Comparison of ENCODE assay signal across 28 cellular contexts in genomic region chr2:160442603-160443002, GRCh38.
"Had no signal": no experiment of that assay in that cellular context is flagged by ENCODE, and none has a peak within 500 bp of the region (broad histone marks: within the 10 kb centered on the region; RNA-seq: fewer than 3 reads in every experiment).

No MANE protein-coding gene starts in this region.

- ATAC-seq: heart right ventricle; mucosa of descending colon; naive thymus-derived CD8-positive, alpha-beta T cell; pancreas; psoas muscle; right lobe of liver; stimulated activated naive B cell treated with anti-CD40 and anti-IgM and Interleukin-4, amounts not matched to agents 10 μg/mL and 1 μg/mL and 100 μg/mL, for 72 hours; stimulated activated naive CD8-positive, alpha-beta T cell treated with anti-CD3 and anti-CD28 coated beads, Interleukin-15, Interleukin-2, amounts not matched to agents 100 U/mL and 50 U/mL, for 24 hours had no signal

- H3K27ac Mint-ChIP-seq: nephron; stimulated activated naive B cell treated with anti-CD40 and anti-IgM and Interleukin-4, amounts not matched to agents 10 μg/mL and 1 μg/mL and 100 μg/mL, for 72 hours had no signal

- H3K27me3 Mint-ChIP-seq: naive thymus-derived CD8-positive, alpha-beta T cell had no signal

- H3K27ac ChIP-seq: heart right ventricle, hepatocyte, left ventricle myocardium inferior, pancreas, psoas muscle, right atrium auricular region, right lobe of liver, skin epidermis, stomach, suprapubic skin, tibial nerve, upper lobe of left lung, vagina had no signal

- H3K4me1 Mint-ChIP-seq: nephron; stimulated activated naive B cell treated with anti-CD40 and anti-IgM and Interleukin-4, amounts not matched to agents 10 μg/mL and 1 μg/mL and 100 μg/mL, for 72 hours had no signal

- H3K36me3 ChIP-seq: left ventricle myocardium inferior, pancreas, right atrium auricular region, right lobe of liver, stomach, suprapubic skin, upper lobe of left lung, vagina had no signal

- H3K27me3 ChIP-seq: heart right ventricle, hepatocyte, pancreas, right atrium auricular region, right lobe of liver, stomach, suprapubic skin, tibial nerve, upper lobe of left lung, vagina had no signal

- H3K4me3 Mint-ChIP-seq: naive thymus-derived CD8-positive, alpha-beta T cell; nephron; neural crest cell; stimulated activated naive B cell treated with anti-CD40 and anti-IgM and Interleukin-4, amounts not matched to agents 10 μg/mL and 1 μg/mL and 100 μg/mL, for 72 hours had no signal

- DNase-seq: heart right ventricle; islet precursor cell; left ventricle myocardium inferior; mesendoderm; midbrain; mucosa of descending colon; naive thymus-derived CD8-positive, alpha-beta T cell; nucleus accumbens; pancreas; psoas muscle; right lobe of liver; stimulated activated CD4-positive, alpha-beta T cell treated with anti-CD3 and anti-CD28 coated beads, Interleukin-12 subunit alpha, Interleukin-12 subunit beta, amount 100 ng/mL, for 4 hours; stimulated activated CD4-positive, alpha-beta T cell treated with anti-CD3 and anti-CD28 coated beads, Interleukin-15, amount 100 ng/mL, for 24 hours; stimulated activated CD4-positive, alpha-beta T cell treated with anti-CD3 and anti-CD28 coated beads, Interleukin-2, amount 100 ng/mL, for 24 hours; stimulated activated CD4-positive, alpha-beta T cell treated with anti-CD3 and anti-CD28 coated beads, Interleukin-4, amount 100 ng/mL, for 1 hour; stimulated activated naive B cell treated with anti-CD40 and anti-IgM and Interleukin-4, amounts not matched to agents 10 μg/mL and 1 μg/mL and 100 μg/mL, for 72 hours; stimulated activated naive CD8-positive, alpha-beta T cell treated with anti-CD3 and anti-CD28 coated beads, Interleukin-15, Interleukin-2, amounts not matched to agents 100 U/mL and 50 U/mL, for 24 hours; stomach; upper lobe of left lung had no signal

- H3K4me3 ChIP-seq: heart right ventricle, hepatocyte, left ventricle myocardium inferior, lung, mucosa of descending colon, pancreas, psoas muscle, right atrium auricular region, right lobe of liver, skin epidermis, stomach, suprapubic skin, tibial nerve, upper lobe of left lung, vagina had no signal

- H3K4me1 ChIP-seq: pancreas, psoas muscle, right lobe of liver, suprapubic skin, tibial nerve, vagina had no signal

- H3K9me3 ChIP-seq: mucosa of descending colon, pancreas, psoas muscle, right atrium auricular region, right lobe of liver, stomach, suprapubic skin, tibial nerve, upper lobe of left lung, vagina had no signal
